In genomic region chr13:28655566-28655965, GRCh38 we compare ENCODE assay signal across 10 cellular contexts. TPM values are rescaled to one million over a fixed set of nuclear protein-coding genes. Genes with fewer than 3 reads are reported as not detected.
DNase-seq lines count a peak whose midpoint lies in the region; ATAC-seq and TF ChIP-seq lines count a peak whose summit lies in the region.
"Had no signal": no experiment of that assay in that cellular context is flagged by ENCODE, and none has a peak within 500 bp of the region (broad histone marks: within the 10 kb centered on the region; RNA-seq: fewer than 3 reads in every experiment).

No MANE protein-coding gene starts in this region.

- peaks cover 58% of the 10 kb centered on the region for H3K4me1 Mint-ChIP-seq in brain
- peaks cover 27% of the 10 kb centered on the region for H3K4me1 Mint-ChIP-seq in memory B cell

- H3K9me3 Mint-ChIP-seq in brain, result no peaks in the 10 kb centered on the region
- H3K9me3 Mint-ChIP-seq in memory B cell, result no peaks in the 10 kb centered on the region

- no peaks in the 10 kb centered on the region for H3K36me3 Mint-ChIP-seq in brain
- H3K36me3 Mint-ChIP-seq in memory B cell, result peaks cover 8% of the 10 kb centered on the region

- ATAC-seq in memory B cell (ENCODE audit: low read depth), result no peak
- ATAC-seq in HG03520 (IDR thresholded peaks at IDR 0.05; ENCODE audit: unreplicated experiment), result no peak
- ATAC-seq: left cardiac atrium had no signal

- peak overlapping the region in 3 of 5 experiments; percentile 9 to 68 (median 46) for H3K4me3 Mint-ChIP-seq in brain
- H3K4me3 Mint-ChIP-seq in memory B cell, result no peak overlapping the region

- H3K27me3 Mint-ChIP-seq in brain (peaks cover 11% of the 10 kb centered on the region), memory B cell (no peaks in the 10 kb centered on the region)

- H3K27ac Mint-ChIP-seq in brain (peak overlapping the region in 2 of 5 experiments; percentile 7 to 41), memory B cell (peak overlapping the region; percentile 37)

- DNase-seq in AG08396 (ENCODE audit: low spot score) (peak; percentile 57), GM03348 (ENCODE audit: low spot score) (peak; percentile 50), memory B cell (ENCODE audit: low spot score in 2 of 2) (no peak), HK-2 (ENCODE audit: unreplicated experiment) (no peak)
- DNase-seq in stimulated activated CD4-positive, alpha-beta T cell treated with anti-CD3 and anti-CD28 coated beads, Interleukin-2, amount 100 ng/mL, for 48 hours, result no peak
- no peak for DNase-seq in stimulated activated CD4-positive, alpha-beta T cell treated with anti-CD3 and anti-CD28 coated beads, Interleukin-1b, Interleukin-23, amount 100 ng/mL, for 48 hours
- DNase-seq: left cardiac atrium; stimulated activated CD4-positive, alpha-beta T cell treated with anti-CD3 and anti-CD28 coated beads, Interleukin-15, amount 100 ng/mL, for 24 hours had no signal

- TF ChIP-seq CTCF in brain (conservative IDR thresholded peaks at IDR 0.05), result no peak

RNA-seq across cellular contexts. Expression of gene POMP, which starts 3.4 kb away (rescaled TPM):
- 38.3 TPM for polyA plus RNA-seq in brain (ENCODE audit: insufficient read depth, low read depth, low replicate concordance)

Comparison
In these comparisons a context has a peak if more than half of its experiments do, and no peak if none do; other contexts are left out.
1. DNase-seq: peak in AG08396 (single experiment) and GM03348 (single experiment); none in memory B cell (0 of 2), stimulated activated CD4-positive, alpha-beta T cell treated with anti-CD3 and anti-CD28 coated beads, Interleukin-2, amount 100 ng/mL, for 48 hours (0 of 2), stimulated activated CD4-positive, alpha-beta T cell treated with anti-CD3 and anti-CD28 coated beads, Interleukin-1b, Interleukin-23, amount 100 ng/mL, for 48 hours (single experiment) and HK-2 (single experiment).